In the genomic region with DNA sequence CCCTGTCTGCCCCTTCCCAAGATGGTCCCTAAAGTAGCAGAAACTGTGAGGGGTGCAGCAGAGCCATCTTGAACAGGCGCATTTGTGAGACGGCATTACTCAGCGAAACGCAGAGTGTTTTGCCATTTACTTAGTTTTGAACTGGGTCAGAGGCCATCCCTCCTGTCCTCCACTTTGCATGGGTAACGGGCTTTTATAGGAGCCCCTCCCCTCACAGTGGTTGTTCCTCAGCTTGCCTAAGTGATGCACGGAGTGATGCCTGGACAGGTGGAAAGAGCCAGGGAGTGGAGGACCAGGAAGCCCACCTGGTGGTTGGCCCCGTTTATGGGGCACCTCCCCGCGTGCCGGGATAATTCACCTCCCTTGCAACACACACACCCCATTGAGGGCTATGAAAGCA, we compare ENCODE assay signal across 28 cellular contexts.
"Had no signal": no experiment of that assay in that cellular context is flagged by ENCODE, and none has a peak within 500 bp of the region (broad histone marks: within the 10 kb centered on the region; RNA-seq: fewer than 3 reads in every experiment).

No MANE protein-coding gene starts in this region.

- H3K9me3 Mint-ChIP-seq: activated CD4-positive, alpha-beta memory T cell treated with anti-CD3 and anti-CD28 coated beads for 36 hours; activated CD4-positive, alpha-beta T cell treated with anti-CD3 and anti-CD28 coated beads, Interleukin-2, amount 10 ng/mL, durations not matched to agents 24 days and 14 days; activated naive CD4-positive, alpha-beta T cell treated with anti-CD3 and anti-CD28 coated beads for 36 hours; activated naive CD4-positive, alpha-beta T cell treated with anti-CD3 and anti-CD28 coated beads, Interleukin-2, amount 50 U/mL, for 24 hours; activated naive CD8-positive, alpha-beta T cell treated with anti-CD3 and anti-CD28 coated beads for 36 hours; activated naive CD8-positive, alpha-beta T cell treated with anti-CD3 and anti-CD28 coated beads, Interleukin-2, amount 50 U/mL, for 24 hours; activated T-helper 1 cell treated with anti-CD3 and anti-CD28 coated beads, Interleukin-12 subunit alpha, Interleukin-12 subunit beta, Interleukin-2, Interleukin-4 antibody, amounts not matched to agents 30 ng/mL and 10 ng/mL and 1 ng/mL, durations not matched to agents 14 hours and 24 hours and 36 hours; activated T-helper 2 cell treated with anti-CD3 and anti-CD28 coated beads, Interferon-gamma antibody, Interleukin-2, Interleukin-4, amounts not matched to agents 10 μg/mL and 5 μg/mL and 100 μg/mL, durations not matched to agents 14 hours and 24 hours and 36 hours had no signal

- H3K4me3 Mint-ChIP-seq: activated CD4-positive, alpha-beta memory T cell treated with anti-CD3 and anti-CD28 coated beads for 36 hours; activated CD4-positive, alpha-beta T cell treated with anti-CD3 and anti-CD28 coated beads for 36 hours; activated CD4-positive, alpha-beta T cell treated with anti-CD3 and anti-CD28 coated beads, Interleukin-2, amount 10 ng/mL, durations not matched to agents 24 days and 14 days; activated CD8-positive, alpha-beta memory T cell treated with anti-CD3 and anti-CD28 coated beads, Interleukin-2, amount 10 ng/mL, durations not matched to agents 7 days and 5 days; activated CD8-positive, alpha-beta T cell treated with anti-CD3 and anti-CD28 coated beads, Interleukin-2, amount 10 ng/mL, durations not matched to agents 7 days and 5 days; activated naive CD4-positive, alpha-beta T cell treated with anti-CD3 and anti-CD28 coated beads for 36 hours; activated naive CD4-positive, alpha-beta T cell treated with anti-CD3 and anti-CD28 coated beads, Interleukin-2, amount 50 U/mL, for 24 hours; activated naive CD8-positive, alpha-beta T cell treated with anti-CD3 and anti-CD28 coated beads for 36 hours; activated naive CD8-positive, alpha-beta T cell treated with anti-CD3 and anti-CD28 coated beads, Interleukin-2, amount 50 U/mL, for 24 hours; activated T-helper 1 cell treated with anti-CD3 and anti-CD28 coated beads, Interleukin-12 subunit alpha, Interleukin-12 subunit beta, Interleukin-2, Interleukin-4 antibody, amounts not matched to agents 30 ng/mL and 10 ng/mL and 1 ng/mL, durations not matched to agents 14 hours and 24 hours and 36 hours had no signal

- H3K36me3 Mint-ChIP-seq: activated CD4-positive, alpha-beta memory T cell treated with anti-CD3 and anti-CD28 coated beads for 36 hours; activated CD8-positive, alpha-beta memory T cell treated with anti-CD3 and anti-CD28 coated beads, Interleukin-2, amount 10 ng/mL, durations not matched to agents 7 days and 5 days; activated naive CD4-positive, alpha-beta T cell treated with anti-CD3 and anti-CD28 coated beads, Interleukin-2, amount 50 U/mL, for 24 hours had no signal

- H3K27me3 Mint-ChIP-seq: activated CD4-positive, alpha-beta memory T cell treated with anti-CD3 and anti-CD28 coated beads for 36 hours; activated CD4-positive, alpha-beta T cell treated with anti-CD3 and anti-CD28 coated beads for 36 hours; activated CD4-positive, alpha-beta T cell treated with anti-CD3 and anti-CD28 coated beads, Interleukin-2, amount 10 ng/mL, durations not matched to agents 24 days and 14 days; activated CD8-positive, alpha-beta memory T cell treated with anti-CD3 and anti-CD28 coated beads, Interleukin-2, amount 10 ng/mL, durations not matched to agents 7 days and 5 days; activated naive CD4-positive, alpha-beta T cell treated with anti-CD3 and anti-CD28 coated beads, Interleukin-2, amount 50 U/mL, for 24 hours; activated naive CD8-positive, alpha-beta T cell treated with anti-CD3 and anti-CD28 coated beads for 36 hours; activated naive CD8-positive, alpha-beta T cell treated with anti-CD3 and anti-CD28 coated beads, Interleukin-2, amount 50 U/mL, for 24 hours had no signal

- H3K9me3 ChIP-seq: colonic mucosa had no signal

- ATAC-seq: activated CD4-positive, alpha-beta T cell treated with anti-CD3 and anti-CD28 coated beads for 36 hours; activated CD8-positive, alpha-beta memory T cell treated with anti-CD3 and anti-CD28 coated beads, Interleukin-2, amount 10 ng/mL, durations not matched to agents 7 days and 5 days; activated CD8-positive, alpha-beta T cell treated with anti-CD3 and anti-CD28 coated beads, Interleukin-2, amount 10 ng/mL, durations not matched to agents 7 days and 5 days; activated naive CD8-positive, alpha-beta T cell treated with anti-CD3 and anti-CD28 coated beads, Interleukin-2, amount 50 U/mL, for 24 hours; esophagus mucosa had no signal

- H3K27me3 ChIP-seq: brain microvascular endothelial cell, colonic mucosa had no signal

- FAIRE-seq: astrocyte, frontal cortex had no signal

- H3K27ac ChIP-seq: brain microvascular endothelial cell, colonic mucosa had no signal

- H3K36me3 ChIP-seq: brain microvascular endothelial cell, colonic mucosa had no signal

- DNase-seq: activated CD4-positive, alpha-beta memory T cell treated with anti-CD3 and anti-CD28 coated beads for 36 hours; activated CD4-positive, alpha-beta T cell treated with anti-CD3 and anti-CD28 coated beads for 36 hours; activated CD4-positive, alpha-beta T cell treated with anti-CD3 and anti-CD28 coated beads, Interleukin-2, amount 10 ng/mL, durations not matched to agents 24 days and 14 days; activated CD4-positive, CD25-positive, alpha-beta regulatory T cell; activated CD4-positive, CD25-positive, alpha-beta regulatory T cell treated with anti-CD3 and anti-CD28 coated beads, Interleukin-2, amount 50 U/mL, for 72 hours; activated CD8-positive, alpha-beta memory T cell treated with anti-CD3 and anti-CD28 coated beads, Interleukin-2, amount 10 ng/mL, durations not matched to agents 7 days and 5 days; activated CD8-positive, alpha-beta memory T cell treated with anti-CD3 and anti-CD28 coated beads, Interleukin-2, amount 50 U/mL, for 4 hours; activated CD8-positive, alpha-beta T cell treated with anti-CD3 and anti-CD28 coated beads, Interleukin-2, amount 10 ng/mL, durations not matched to agents 7 days and 5 days; activated effector memory CD4-positive, alpha-beta T cell treated with anti-CD3 and anti-CD28 coated beads, Interleukin-2, amount 50 U/mL, for 16 hours; activated naive CD4-positive, alpha-beta T cell treated with anti-CD3 and anti-CD28 coated beads for 36 hours; activated naive CD8-positive, alpha-beta T cell treated with anti-CD3 and anti-CD28 coated beads for 36 hours; activated naive CD8-positive, alpha-beta T cell treated with anti-CD3 and anti-CD28 coated beads, Interleukin-2, amount 50 U/mL, for 24 hours; activated T-cell treated with anti-CD3 and anti-CD28 coated beads, Interleukin-2, amount 50 U/mL, for 1 hour; activated T-cell treated with anti-CD3 and anti-CD28 coated beads, Interleukin-2, amount 50 U/mL, for 48 hours; brain microvascular endothelial cell; central memory CD4-positive, alpha-beta T cell; cerebellar nuclear complex; colonic mucosa; effector CD8-positive, alpha-beta T cell; foreskin fibroblast; hippocampal formation; T1000 had no signal

- H3K4me3 ChIP-seq: colonic mucosa had no signal

- H3K27ac Mint-ChIP-seq: activated CD4-positive, alpha-beta memory T cell treated with anti-CD3 and anti-CD28 coated beads for 36 hours; activated CD4-positive, alpha-beta T cell treated with anti-CD3 and anti-CD28 coated beads for 36 hours; activated CD4-positive, alpha-beta T cell treated with anti-CD3 and anti-CD28 coated beads, Interleukin-2, amount 10 ng/mL, durations not matched to agents 24 days and 14 days; activated CD8-positive, alpha-beta memory T cell treated with anti-CD3 and anti-CD28 coated beads, Interleukin-2, amount 10 ng/mL, durations not matched to agents 7 days and 5 days; activated CD8-positive, alpha-beta T cell treated with anti-CD3 and anti-CD28 coated beads, Interleukin-2, amount 10 ng/mL, durations not matched to agents 7 days and 5 days; activated naive CD4-positive, alpha-beta T cell treated with anti-CD3 and anti-CD28 coated beads for 36 hours; activated naive CD4-positive, alpha-beta T cell treated with anti-CD3 and anti-CD28 coated beads, Interleukin-2, amount 50 U/mL, for 24 hours; activated naive CD8-positive, alpha-beta T cell treated with anti-CD3 and anti-CD28 coated beads for 36 hours; activated naive CD8-positive, alpha-beta T cell treated with anti-CD3 and anti-CD28 coated beads, Interleukin-2, amount 50 U/mL, for 24 hours; activated T-helper 1 cell treated with anti-CD3 and anti-CD28 coated beads, Interleukin-12 subunit alpha, Interleukin-12 subunit beta, Interleukin-2, Interleukin-4 antibody, amounts not matched to agents 30 ng/mL and 10 ng/mL and 1 ng/mL, durations not matched to agents 14 hours and 24 hours and 36 hours; activated T-helper 2 cell treated with anti-CD3 and anti-CD28 coated beads, Interferon-gamma antibody, Interleukin-2, Interleukin-4, amounts not matched to agents 10 μg/mL and 5 μg/mL and 100 μg/mL, durations not matched to agents 14 hours and 24 hours and 36 hours had no signal
